In the genomic region with DNA sequence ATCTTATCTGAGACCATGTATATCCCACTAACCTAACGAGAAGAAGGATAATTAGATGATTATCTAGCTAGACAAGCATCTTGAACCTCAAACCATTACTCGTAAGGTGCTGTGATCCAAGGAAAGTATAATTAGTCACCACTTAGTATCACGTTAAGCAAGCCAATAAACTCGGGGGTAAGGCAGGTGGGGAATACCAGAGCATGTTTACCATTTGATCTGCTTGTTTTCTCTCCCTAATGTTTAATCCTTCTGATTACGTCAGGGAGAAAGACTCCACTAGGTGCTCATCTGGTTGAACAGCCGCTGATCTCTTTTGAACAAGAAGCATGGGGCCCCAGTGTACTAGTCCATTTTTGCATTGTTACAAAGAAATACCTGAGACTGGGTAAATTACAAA, we compare ENCODE assay signal across 26 cellular contexts.
"Had no signal": no experiment of that assay in that cellular context is flagged by ENCODE, and none has a peak within 500 bp of the region (broad histone marks: within the 10 kb centered on the region; RNA-seq: fewer than 3 reads in every experiment).

No MANE protein-coding gene starts in this region.

- H3K27me3 ChIP-seq: adrenal gland, Peyer's patch, SJSA1 had no signal

- H3K4me1 ChIP-seq: adrenal gland, SJSA1 had no signal

- DNase-seq: activated CD4-positive, alpha-beta T cell treated with anti-CD3 and anti-CD28 coated beads for 4 hours; activated CD8-positive, alpha-beta memory T cell treated with anti-CD3 and anti-CD28 coated beads, Interleukin-2, amount 50 U/mL, for 48 hours; activated CD8-positive, alpha-beta T cell treated with anti-CD3 and anti-CD28 coated beads for 36 hours; activated naive CD4-positive, alpha-beta T cell treated with anti-CD3 and anti-CD28 coated beads, Interleukin-2, amount 50 U/mL, for 16 hours; activated naive CD8-positive, alpha-beta T cell treated with anti-CD3 and anti-CD28 coated beads, Interleukin-2, amount 10 ng/mL, durations not matched to agents 7 days and 5 days; activated T-cell treated with anti-CD3 and anti-CD28 coated beads, Interleukin-2, amount 50 U/mL, for 1 hour; adrenal gland; anterior cingulate cortex; caudate nucleus; MV-4-11; NCI-H1092 treated with DMSO at 0.1 percent for 48 hours; NCI-H1417 treated with DMSO at 0.1 percent for 48 hours; NCI-H1694; NCI-H2029; NCI-H2107; NCI-H446; NCI-H524; NK-92 treated with Interleukin-12 subunit alpha and Interleukin-12 subunit beta, amount 100 ng/mL, for 24 hours; OCI-M1; Peyer's patch; Right ventricle myocardium superior had no signal

- ATAC-seq: activated CD4-positive, CD25-positive, alpha-beta regulatory T cell treated with anti-CD3 and anti-CD28 coated beads, Interleukin-2, amount 50 U/mL, for 24 hours; activated CD8-positive, alpha-beta T cell treated with anti-CD3 and anti-CD28 coated beads for 36 hours; SK-N-SH treated with all-trans-retinoic acid at 6 μM for 48 hours had no signal

- H3K36me3 ChIP-seq: adrenal gland, Peyer's patch, SJSA1 had no signal

- H3K27ac ChIP-seq: adrenal gland, coronary artery, Peyer's patch, RWPE1, SJSA1 had no signal

- H3K9me3 ChIP-seq: adrenal gland, Peyer's patch, SJSA1 had no signal

- H3K4me3 ChIP-seq: adrenal gland, coronary artery, Peyer's patch, SJSA1 had no signal
